ENCODE assay signal across 8 cellular contexts in genomic region chr17:7523033-7523432, GRCh38. TPM values are rescaled to one million over a fixed set of nuclear protein-coding genes. Genes with fewer than 3 reads are reported as not detected.
DNase-seq lines count a peak whose midpoint lies in the region; FAIRE-seq and TF ChIP-seq lines count a peak whose summit lies in the region.

No MANE protein-coding gene starts in this region.

- no peak for TF ChIP-seq POLR2A in GM12892 (IDR thresholded peaks at IDR 0.05; ENCODE audit: low read depth, low read length)

- no peak for FAIRE-seq in GM12892 (lab: Jason Lieb, UNC)

- DNase-seq in EL (peak; percentile 13), OCI-M1 (lab: John Stamatoyannopoulos, UW) (peak; percentile 19), iPS-NIHi11 (ENCODE audit: low spot score) (peak; percentile 62), NCI-H2029 treated with DMSO at 0.1 percent for 48 hours (lab: John Stamatoyannopoulos, UW) (no peak), ecto neural progenitor cell (ENCODE audit: low spot score) (no peak), GM12892 (ENCODE audit: insufficient read length) (no peak)
- DNase-seq in activated naive CD4-positive, alpha-beta T cell treated with Interleukin-2 at 50 U/mL for 16 hours: peak; percentile 58
- peak in 5 of 6 experiments; percentile 23 to 57 (median 41) for DNase-seq in stimulated activated naive CD4-positive, alpha-beta T cell (lab: John Stamatoyannopoulos, UW)

RNA-seq across cellular contexts. Expression of gene TNFSF12, which starts 25.8 kb away (rescaled TPM):
- polyA plus RNA-seq in GM12892 (2012; ENCODE audit: missing spikeins): 1.7 TPM

RNA-seq across cellular contexts. Expression of gene TNFSF13, which starts 35.5 kb away (rescaled TPM):
- polyA plus RNA-seq in GM12892 (2012; ENCODE audit: missing spikeins): 4.5 TPM

RNA-seq across cellular contexts. Expression of gene SENP3, which starts 38.7 kb away (rescaled TPM):
- polyA plus RNA-seq in GM12892 (2012; ENCODE audit: missing spikeins): 50.6 TPM

RNA-seq across cellular contexts. Expression of gene POLR2A, which starts 38.9 kb away (rescaled TPM):
- polyA plus RNA-seq in GM12892 (2012; ENCODE audit: missing spikeins): 53.1 TPM

RNA-seq across cellular contexts. Expression of gene SLC35G6, which starts 41.8 kb away (rescaled TPM):
- 0.19 TPM for polyA plus RNA-seq in GM12892 (2012; ENCODE audit: missing spikeins)

Comparison
In these comparisons a context has a peak if more than half of its experiments do, and no peak if none do; other contexts are left out.
1. DNase-seq: peak in EL (single experiment), OCI-M1 (single experiment), activated naive CD4-positive, alpha-beta T cell treated with Interleukin-2 at 50 U/mL for 16 hours (single experiment), iPS-NIHi11 (single experiment) and stimulated activated naive CD4-positive, alpha-beta T cell (5 of 6); none in NCI-H2029 treated with DMSO at 0.1 percent for 48 hours (single experiment), ecto neural progenitor cell (single experiment) and GM12892 (single experiment).